24 cellular contexts compared by ENCODE assay signal in the genomic region with DNA sequence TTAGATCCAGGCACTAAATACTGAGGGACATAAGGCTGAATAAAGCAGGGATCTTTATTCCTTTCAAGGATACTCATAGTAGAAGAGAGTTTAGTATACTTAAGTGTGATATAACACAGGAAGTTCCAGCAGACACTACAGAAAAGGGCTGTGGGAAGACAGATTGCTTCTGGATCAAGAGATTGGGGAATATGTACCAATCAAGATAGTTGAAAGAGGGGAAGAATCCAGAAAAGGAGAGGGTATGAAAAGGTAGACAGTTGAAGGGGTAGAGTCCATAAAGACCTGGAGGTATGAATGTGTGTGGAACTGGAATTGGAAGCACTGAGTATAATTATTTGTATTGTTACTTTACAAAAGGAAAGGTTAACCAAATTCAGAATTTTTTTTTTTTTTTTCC.
"Had no signal": no experiment of that assay in that cellular context is flagged by ENCODE, and none has a peak within 500 bp of the region (broad histone marks: within the 10 kb centered on the region; RNA-seq: fewer than 3 reads in every experiment).

No MANE protein-coding gene starts in this region.

- H3K36me3 ChIP-seq: esophagus squamous epithelium, gastrocnemius medialis, sigmoid colon, vagina had no signal

- H3K27ac Mint-ChIP-seq: activated CD4-positive, alpha-beta T cell treated with anti-CD3 and anti-CD28 coated beads, Interleukin-2, amount 10 ng/mL, durations not matched to agents 7 days and 5 days; activated CD8-positive, alpha-beta memory T cell treated with anti-CD3 and anti-CD28 coated beads, Interleukin-2, amount 10 ng/mL, durations not matched to agents 7 days and 5 days; activated CD8-positive, alpha-beta T cell treated with anti-CD3 and anti-CD28 coated beads for 36 hours; activated naive CD4-positive, alpha-beta T cell treated with anti-CD3 and anti-CD28 coated beads, Interleukin-2, amount 10 ng/mL, durations not matched to agents 7 days and 5 days had no signal

- DNase-seq: activated CD4-positive, alpha-beta T cell treated with anti-CD3 and anti-CD28 coated beads, Interleukin-2, amount 10 ng/mL, durations not matched to agents 7 days and 5 days; activated CD8-positive, alpha-beta memory T cell treated with anti-CD3 and anti-CD28 coated beads, Interleukin-2, amount 10 ng/mL, durations not matched to agents 7 days and 5 days; activated CD8-positive, alpha-beta T cell treated with anti-CD3 and anti-CD28 coated beads for 36 hours; activated effector memory CD4-positive, alpha-beta T cell treated with anti-CD3 and anti-CD28 coated beads, Interleukin-2, amount 50 U/mL, for 16 hours; activated naive CD4-positive, alpha-beta T cell treated with anti-CD3 and anti-CD28 coated beads, Interleukin-2, amount 10 ng/mL, durations not matched to agents 7 days and 5 days; activated T-cell treated with anti-CD3 and anti-CD28 coated beads for 4 hours; amygdala; body of pancreas; central memory CD4-positive, alpha-beta T cell; effector memory CD4-positive, alpha-beta T cell; esophagus squamous epithelium; gastrocnemius medialis; islet precursor cell; left cardiac atrium; occipital lobe; sigmoid colon; stimulated activated CD4-positive, alpha-beta T cell treated with anti-CD3 and anti-CD28 coated beads, Interleukin-2, amount 100 ng/mL, for 48 hours; stimulated activated CD8-positive, alpha-beta memory T cell treated with anti-CD3 and anti-CD28 coated beads, Interleukin-4, amount 100 ng/mL, for 48 hours; stimulated activated naive CD4-positive, alpha-beta T cell; testis; trophoblast cell had no signal

- H3K9me3 ChIP-seq: body of pancreas, esophagus squamous epithelium, gastrocnemius medialis, sigmoid colon, testis, vagina had no signal

- ATAC-seq: activated CD4-positive, CD25-positive, alpha-beta regulatory T cell treated with anti-CD3 and anti-CD28 coated beads, Interleukin-2, amount 50 U/mL, for 24 hours; activated CD8-positive, alpha-beta memory T cell treated with anti-CD3 and anti-CD28 coated beads, Interleukin-2, amount 10 ng/mL, durations not matched to agents 7 days and 5 days; activated CD8-positive, alpha-beta T cell treated with anti-CD3 and anti-CD28 coated beads for 36 hours; body of pancreas; gastrocnemius medialis; left cardiac atrium had no signal

- H3K27ac ChIP-seq: body of pancreas, esophagus squamous epithelium, gastrocnemius medialis, sigmoid colon, vagina, VCaP had no signal

- H3K27me3 ChIP-seq: body of pancreas, sigmoid colon, testis, vagina had no signal

- H3K4me3 ChIP-seq: body of pancreas, esophagus squamous epithelium, gastrocnemius medialis, sigmoid colon, vagina had no signal
